Comparison of ENCODE assay signal across 18 cellular contexts in genomic region chr3:122923611-122924010, GRCh38.
"Had no signal": no experiment of that assay in that cellular context is flagged by ENCODE, and none has a peak within 500 bp of the region (broad histone marks: within the 10 kb centered on the region; RNA-seq: fewer than 3 reads in every experiment).

No MANE protein-coding gene starts in this region.

- H3K36me3 ChIP-seq: MG63 had no signal

- H3K4me2 ChIP-seq: SK-N-SH had no signal

- H3K9me3 ChIP-seq: MG63, SK-N-SH had no signal

- DNase-seq: IMR-90, Karpas-422, KG1, MG63, NCI-H1092, NCI-H1105 treated with DMSO at 0.1 percent for 48 hours, NCI-H1417 treated with DMSO at 0.1 percent for 48 hours, NCI-H146, NCI-H1694 treated with DMSO at 0.1 percent for 48 hours, NCI-H1930, NCI-H2081, NCI-H2107, NCI-H526, RPMI8226, SHP77, SK-N-SH, SW 1271 had no signal

- H3K4me3 ChIP-seq: MG63 had no signal

- ATAC-seq: HepG2 had no signal
